In the genomic region with DNA sequence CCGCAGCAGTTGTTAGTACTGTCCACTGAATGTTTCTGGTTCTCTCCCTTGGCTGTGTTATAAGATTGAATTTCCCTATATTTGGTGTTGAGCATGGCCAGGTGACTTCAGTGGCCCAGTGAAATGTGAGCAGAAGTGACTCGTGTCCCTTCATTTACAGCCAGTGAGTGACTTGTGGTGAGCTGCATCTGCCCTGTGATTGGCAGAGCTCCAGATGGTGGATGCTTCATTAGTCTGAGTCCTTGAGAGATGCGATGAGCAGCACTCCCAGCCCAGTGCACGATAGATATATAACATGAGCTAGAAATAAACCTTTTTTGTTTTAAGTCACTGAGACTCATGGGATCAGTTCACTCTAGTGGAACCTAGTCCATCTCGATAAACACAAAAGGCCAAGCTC, we compare ENCODE assay signal across 23 cellular contexts.
DNase-seq lines count a peak whose midpoint lies in the region; ATAC-seq and TF ChIP-seq lines count a peak whose summit lies in the region.
"Had no signal": no experiment of that assay in that cellular context is flagged by ENCODE, and none has a peak within 500 bp of the region (broad histone marks: within the 10 kb centered on the region; RNA-seq: fewer than 3 reads in every experiment).

No MANE protein-coding gene starts in this region.

- no peak overlapping the region for H3K4me3 ChIP-seq in fibroblast of mammary gland (ENCODE audit: control insufficient read depth, low read depth, low read length)
- H3K4me3 ChIP-seq: esophagus muscularis mucosa, MG63, pancreas had no signal

- peak; percentile 11 for DNase-seq in stimulated activated CD4-positive, alpha-beta T cell treated with anti-CD3 and anti-CD28 coated beads, Interleukin-1b, Interleukin-23, amount 100 ng/mL, for 48 hours
- DNase-seq in stimulated activated CD4-positive, alpha-beta T cell treated with anti-CD3 and anti-CD28 coated beads, Interleukin-2, amount 100 ng/mL, for 48 hours: no peak
- DNase-seq in NCI-H524 treated with DMSO at 0.1 percent for 48 hours (lab: John Stamatoyannopoulos, UW) (peak; percentile 35), fibroblast of mammary gland (ENCODE audit: low read depth) (peak; percentile 31), middle frontal gyrus (ENCODE audit: extremely low spot score, low spot score) (no peak)
- DNase-seq: activated CD4-positive, alpha-beta T cell treated with anti-CD3 and anti-CD28 coated beads for 1 hour; activated CD8-positive, alpha-beta memory T cell treated with anti-CD3 and anti-CD28 coated beads, Interleukin-2, amount 10 ng/mL, durations not matched to agents 7 days and 5 days; activated naive CD4-positive, alpha-beta T cell treated with anti-CD3 and anti-CD28 coated beads, Interleukin-2, amount 10 ng/mL, durations not matched to agents 7 days and 5 days; C1 segment of cervical spinal cord; Caco-2; DMS79 treated with DMSO at 0.1 percent for 48 hours; foreskin melanocyte; KBM-7; left colon; MG63; NCI-H1417; pancreas; RPMI8226; SK-N-SH; trophoblast cell had no signal

- no peak for TF ChIP-seq CTCF in fibroblast of mammary gland (conservative IDR thresholded peaks at IDR 0.05; ENCODE audit: control insufficient read depth, insufficient read depth, low read depth, low read length)

- ATAC-seq in GM21786 (IDR thresholded peaks at IDR 0.05; ENCODE audit: unreplicated experiment) (no peak), HG03432 (IDR thresholded peaks at IDR 0.05; ENCODE audit: unreplicated experiment) (no peak)
- ATAC-seq: activated CD8-positive, alpha-beta memory T cell treated with anti-CD3 and anti-CD28 coated beads, Interleukin-2, amount 10 ng/mL, durations not matched to agents 7 days and 5 days; left colon; pancreas had no signal

Comparison
In these comparisons a context has a peak if more than half of its experiments do, and no peak if none do; other contexts are left out.
1. DNase-seq: peak in stimulated activated CD4-positive, alpha-beta T cell treated with anti-CD3 and anti-CD28 coated beads, Interleukin-1b, Interleukin-23, amount 100 ng/mL, for 48 hours (single experiment), NCI-H524 treated with DMSO at 0.1 percent for 48 hours (single experiment) and fibroblast of mammary gland (single experiment); none in stimulated activated CD4-positive, alpha-beta T cell treated with anti-CD3 and anti-CD28 coated beads, Interleukin-2, amount 100 ng/mL, for 48 hours (0 of 2) and middle frontal gyrus (single experiment).